In the genomic region with DNA sequence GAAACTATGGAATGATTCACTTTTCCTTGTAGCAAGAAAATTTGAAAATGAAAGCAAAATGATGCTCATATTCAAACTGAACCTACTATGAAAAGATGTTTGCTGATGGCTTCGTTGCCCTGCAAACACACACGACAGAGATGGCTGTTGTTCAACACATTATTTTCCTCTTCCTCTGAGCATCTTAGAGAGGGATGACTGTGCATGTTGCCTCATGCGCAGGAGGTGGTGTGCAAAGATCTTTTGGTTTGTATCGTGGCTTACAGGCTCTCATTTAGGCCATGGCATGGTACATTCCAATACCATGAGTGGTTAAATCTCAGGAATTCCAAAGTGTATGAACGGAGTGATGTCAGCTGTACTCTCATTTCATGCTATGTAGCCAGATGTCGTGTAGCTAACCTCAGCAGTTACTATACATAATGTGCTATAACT, we compare ENCODE assay signal across 9 cellular contexts.
A peak's percentile ranks its signal among the peaks of the same experiment; 100 is the strongest.
DNase-seq lines count a peak whose midpoint lies in the region; FAIRE-seq and TF ChIP-seq lines count a peak whose summit lies in the region.
"Had no signal": no experiment of that assay in that cellular context is flagged by ENCODE, and none has a peak within 500 bp of the region (broad histone marks: within the 10 kb centered on the region; RNA-seq: fewer than 3 reads in every experiment).

No MANE protein-coding gene starts in this region.

- H3K4me1 ChIP-seq in keratinocyte (ENCODE audit: control insufficient read depth, extremely low read depth, insufficient read depth, low read length) (peaks cover 49% of the 10 kb centered on the region), suprapubic skin (peaks cover 50% of the 10 kb centered on the region)

- H3K27me3 ChIP-seq in keratinocyte (ENCODE audit: control insufficient read depth, extremely low read depth, insufficient read depth, low read length) (no peaks in the 10 kb centered on the region), suprapubic skin (no peaks in the 10 kb centered on the region)

- peak overlapping the region in 2 of 3 experiments; percentile 47 to 52 for H3K4me3 ChIP-seq in keratinocyte (ENCODE audit: control insufficient read depth in 2 of 3, extremely low read depth in 1 of 3, insufficient read depth in 2 of 3, low read depth in 1 of 3, low read length in 3 of 3)
- H3K4me3 ChIP-seq in suprapubic skin: no peak overlapping the region
- H3K4me3 ChIP-seq: skin epidermis had no signal

- H3K27ac ChIP-seq in keratinocyte (ENCODE audit: control insufficient read depth, insufficient read depth, low read length): peak overlapping the region; percentile 79
- H3K27ac ChIP-seq in suprapubic skin: peak overlapping the region; percentile 1

- dilution Hi-C loops in keratinocyte (cut with MboI; ENCODE audit: extremely low pct_ligation_motif_present, low sequenced_read_pairs): no loop called here

- FAIRE-seq in keratinocyte (lab: Jason Lieb, UNC): peak; percentile 92

- H3K9me1 ChIP-seq in keratinocyte (ENCODE audit: control insufficient read depth, extremely low read depth, insufficient read depth, low read length): no peaks in the 10 kb centered on the region

- no peaks in the 10 kb centered on the region for H4K20me1 ChIP-seq in keratinocyte (ENCODE audit: control insufficient read depth, extremely low read depth, insufficient read depth, low read length)

- TF ChIP-seq EP300 in suprapubic skin (IDR thresholded peaks at IDR 0.05): no peak

- TF ChIP-seq CTCF in keratinocyte (optimal IDR thresholded peaks at IDR 0.05 in 1 of 3, IDR thresholded peaks at IDR 0.05 in 1 of 3, conservative IDR thresholded peaks at IDR 0.05 in 1 of 3; ENCODE audit: extremely low read depth in 1 of 3, insufficient read depth in 2 of 3, low read length in 3 of 3): no peak
- no peak for TF ChIP-seq CTCF in suprapubic skin (IDR thresholded peaks at IDR 0.05)

- peak overlapping the region; percentile 86 for H3K4me2 ChIP-seq in keratinocyte (ENCODE audit: control insufficient read depth, extremely low read depth, insufficient read depth, low read depth, low read length)

- H3K79me2 ChIP-seq in keratinocyte (ENCODE audit: control insufficient read depth, insufficient read depth, low read length): no peaks in the 10 kb centered on the region

- 28% methylated on average over 6 of the region's 6 CpGs for WGBS in suprapubic skin

- H2AFZ ChIP-seq in keratinocyte (ENCODE audit: control insufficient read depth, low read length): peak overlapping the region; percentile 70

- H3K9ac ChIP-seq in keratinocyte (ENCODE audit: control insufficient read depth, extremely low read depth, insufficient read depth, low read length): peak overlapping the region; percentile 51

- H3K9me3 ChIP-seq in keratinocyte (ENCODE audit: control insufficient read depth, low read depth, low read length) (no peaks in the 10 kb centered on the region), suprapubic skin (no peaks in the 10 kb centered on the region)

- in situ Hi-C loops in Caki2 (cut with HindIII; ENCODE audit: low pct_unique_long_range_greater_than_20kb, low sequenced_read_pairs): no loop called here

- H3K36me3 ChIP-seq in keratinocyte (ENCODE audit: control insufficient read depth in 2 of 2, extremely low read depth in 1 of 2, insufficient read depth in 2 of 2, low read length in 2 of 2) (no peaks in the 10 kb centered on the region), suprapubic skin (no peaks in the 10 kb centered on the region)

- DNase-seq in Caki2 (ENCODE audit: low read depth): peak; percentile 96
- DNase-seq in LoVo (ENCODE audit: low spot score): peak; percentile 67
- peak; percentile 68 for DNase-seq in activated naive CD4-positive, alpha-beta T cell treated with anti-CD3 and anti-CD28 coated beads, Interleukin-2, amount 50 U/mL, for 16 hours
- peak; percentile 89 for DNase-seq in keratinocyte (ENCODE audit: low read depth, low spot score)
- no peak for DNase-seq in suprapubic skin (ENCODE audit: low spot score in 2 of 2)
- no peak for DNase-seq in superior temporal gyrus (ENCODE audit: extremely low spot score)
- no peak for DNase-seq in NK-92 treated with Interleukin-12 subunit alpha and Interleukin-12 subunit beta, amount 100 ng/mL, for 24 hours (lab: John Stamatoyannopoulos, UW)
- DNase-seq in DMS153 (lab: John Stamatoyannopoulos, UW): no peak

- TF ChIP-seq POLR2A in suprapubic skin (IDR thresholded peaks at IDR 0.05): no peak

Comparison
In these comparisons a context has a peak if more than half of its experiments do, and no peak if none do; other contexts are left out.
1. DNase-seq: peak in Caki2 (single experiment), LoVo (single experiment), activated naive CD4-positive, alpha-beta T cell treated with anti-CD3 and anti-CD28 coated beads, Interleukin-2, amount 50 U/mL, for 16 hours (single experiment) and keratinocyte (single experiment); none in suprapubic skin (0 of 2), superior temporal gyrus (single experiment), NK-92 treated with Interleukin-12 subunit alpha and Interleukin-12 subunit beta, amount 100 ng/mL, for 24 hours (single experiment) and DMS153 (single experiment).